Comparison of ENCODE assay signal across 15 cellular contexts in genomic region chr12:65728348-65728912, GRCh38.
DNase-seq lines count a peak whose midpoint lies in the region; ATAC-seq, FAIRE-seq and TF ChIP-seq lines count a peak whose summit lies in the region.
"Had no signal": no experiment of that assay in that cellular context is flagged by ENCODE, and none has a peak within 500 bp of the region (broad histone marks: within the 10 kb centered on the region; RNA-seq: fewer than 3 reads in every experiment).

No MANE protein-coding gene starts in this region.

- H3K4me3 Mint-ChIP-seq in CD14-positive monocyte: peak overlapping the region in 1 of 2 donors; percentile 80
- H3K4me3 Mint-ChIP-seq: activated B cell treated with CpG ODN at 0.5 μM for 24 hours, memory B cell had no signal

- WGBS in ectodermal cell, 2 experiments: 20 to 22% methylated on average over 6 to 7 of the region's 8 CpGs

- H3K4me1 Mint-ChIP-seq in CD14-positive monocyte: peaks cover 10% of the 10 kb centered on the region
- H3K4me1 Mint-ChIP-seq: activated B cell treated with CpG ODN at 0.5 μM for 24 hours, memory B cell had no signal

- no peak for DNase-seq in HFF-Myc (ENCODE audit: extremely low read depth, low read depth)
- peak; percentile 5 for DNase-seq in kidney glomerular epithelial cell (lab: John Stamatoyannopoulos, UW)
- DNase-seq in CD14-positive monocyte (ENCODE audit: low spot score): no peak
- no peak for DNase-seq in activated naive CD4-positive, alpha-beta T cell treated with anti-CD3 and anti-CD28 coated beads, Interleukin-2, amount 50 U/mL, for 16 hours
- DNase-seq: activated B cell treated with CpG ODN at 0.5 μM for 24 hours, AML-193, NCI-H1105, SHP77 had no signal

- no peak for TF ChIP-seq CTCF in HFF-Myc (IDR thresholded peaks at IDR 0.05; ENCODE audit: low read depth, low read length, missing control alignments)
- TF ChIP-seq CTCF in CD14-positive monocyte (IDR thresholded peaks at IDR 0.05): no peak

- no peaks in the 10 kb centered on the region for H3K9me3 ChIP-seq in ectodermal cell (ENCODE audit: control insufficient read depth, low read length)
- H3K9me3 ChIP-seq: gastroesophageal sphincter, tibial nerve had no signal

- no peaks in the 10 kb centered on the region for H3K36me3 ChIP-seq in ectodermal cell (ENCODE audit: control insufficient read depth, insufficient read depth, low read length)
- H3K36me3 ChIP-seq: gastroesophageal sphincter, tibial nerve had no signal

- peaks cover 40% of the 10 kb centered on the region for H3K27me3 ChIP-seq in ectodermal cell (ENCODE audit: control insufficient read depth, insufficient read depth, low read length, poor library complexity, severe bottlenecking)

- peaks cover 0 to 14% (median 8%) of the 10 kb centered on the region in 7 donors for H3K9me3 Mint-ChIP-seq in CD14-positive monocyte
- H3K9me3 Mint-ChIP-seq: activated B cell treated with CpG ODN at 0.5 μM for 24 hours, memory B cell had no signal

- no peak overlapping the region for H3K27ac Mint-ChIP-seq in CD14-positive monocyte
- H3K27ac Mint-ChIP-seq: activated B cell treated with CpG ODN at 0.5 μM for 24 hours, memory B cell had no signal

- H3K27ac ChIP-seq in ectodermal cell (ENCODE audit: insufficient read depth, low read depth, low read length, poor library complexity, severe bottlenecking): no peak overlapping the region
- H3K27ac ChIP-seq: gastroesophageal sphincter, tibial nerve had no signal

- intact Hi-C loops in CD14-positive monocyte (cut with micrococcal nuclease): no loop called here

- ATAC-seq in HG02623 (IDR thresholded peaks at IDR 0.05; ENCODE audit: unreplicated experiment): no peak
- ATAC-seq in HG03432 (IDR thresholded peaks at IDR 0.05; ENCODE audit: unreplicated experiment): no peak
- ATAC-seq: gastroesophageal sphincter had no signal

- H3K27me3 Mint-ChIP-seq in CD14-positive monocyte (ENCODE audit: low read depth in 3 of 3): peaks cover 60 to 73% (median 67%) of the 10 kb centered on the region in 3 donors

- peaks cover 0 to 1% of the 10 kb centered on the region in 2 donors for H3K36me3 Mint-ChIP-seq in CD14-positive monocyte
- H3K36me3 Mint-ChIP-seq: memory B cell had no signal

- peaks cover 10% of the 10 kb centered on the region for H3K4me1 ChIP-seq in ectodermal cell (ENCODE audit: control insufficient read depth, insufficient read depth, low read length)

- peak overlapping the region; percentile 54 for H3K4me3 ChIP-seq in HFF-Myc (replicated peaks; ENCODE audit: low read depth, low read length)
- H3K4me3 ChIP-seq in ectodermal cell (ENCODE audit: insufficient read depth, low read depth, low read length): peak overlapping the region; percentile 46

- FAIRE-seq in A204.1 (lab: Jason Lieb, UNC): peak; percentile 75
